8 cellular contexts compared by ENCODE assay signal in genomic region chr6:136791296-136792065, GRCh38. TPM values are rescaled to one million over a fixed set of nuclear protein-coding genes. Genes with fewer than 3 reads are reported as not detected.
A peak's percentile ranks its signal among the peaks of the same experiment; 100 is the strongest.
DNase-seq lines count a peak whose midpoint lies in the region; ATAC-seq and TF ChIP-seq lines count a peak whose summit lies in the region.

No MANE protein-coding gene starts in this region.

- no peaks in the 10 kb centered on the region for H3K36me3 ChIP-seq in Peyer's patch
- no peaks in the 10 kb centered on the region for H3K36me3 ChIP-seq in upper lobe of left lung

- H3K4me3 ChIP-seq in Peyer's patch = peak overlapping the region; percentile 69 to 87 (median 77)
- H3K4me3 ChIP-seq in upper lobe of left lung = peak overlapping the region; percentile 80 to 97 (median 92)

- DNase-seq in COLO668 (lab: John Stamatoyannopoulos, UW; ENCODE audit: unreplicated experiment) (peak; percentile 75), Peyer's patch (peak; percentile 74 to 91 (median 81)), activated gamma-delta T cell treated with Interleukin-2 at 50 U/mL for 16 hours (peak; percentile 38), germinal center (ENCODE audit: low spot score) (peak; percentile 31), occipital lobe (lab: John Stamatoyannopoulos, UW) (peak; percentile 22), upper lobe of left lung (peak; percentile 88 to 91)

- 2 to 3% methylated on average over 14 to 23 of the region's 60 CpGs for WGBS in upper lobe of left lung, 2 donors

- no peak for TF ChIP-seq EP300 in upper lobe of left lung (IDR thresholded peaks at IDR 0.05)

- ATAC-seq in GM19351 (IDR thresholded peaks at IDR 0.05; ENCODE audit: unreplicated experiment) (peak; percentile 34), HG03460 (IDR thresholded peaks at IDR 0.05; ENCODE audit: unreplicated experiment) (peak; percentile 34), upper lobe of left lung (ENCODE audit: low FRiP score in 2 of 2) (peak; percentile 42 to 52)

- TF ChIP-seq CTCF in Peyer's patch (IDR thresholded peaks at IDR 0.05) = no peak
- no peak for TF ChIP-seq CTCF in upper lobe of left lung (IDR thresholded peaks at IDR 0.05)

- H3K27ac ChIP-seq in Peyer's patch (peak overlapping the region; percentile 92 to 98 (median 94)), upper lobe of left lung (peak overlapping the region; percentile 97 to 99 (median 98))

- no peaks in the 10 kb centered on the region for H3K27me3 ChIP-seq in Peyer's patch
- H3K27me3 ChIP-seq in upper lobe of left lung = no peaks in the 10 kb centered on the region

- H3K9me3 ChIP-seq in Peyer's patch (no peaks in the 10 kb centered on the region), upper lobe of left lung (no peaks in the 10 kb centered on the region)

- H3K4me1 ChIP-seq in Peyer's patch (peaks cover 0 to 38% (median 3%) of the 10 kb centered on the region in 4 donors), upper lobe of left lung (peaks cover 25 to 49% (median 40%) of the 10 kb centered on the region in 4 donors)

- TF ChIP-seq POLR2A in Peyer's patch (IDR thresholded peaks at IDR 0.05) = peak; percentile 51 to 72
- peak in 1 of 4 donors; percentile 71 for TF ChIP-seq POLR2A in upper lobe of left lung (IDR thresholded peaks at IDR 0.05)

RNA-seq across cellular contexts. Expression of gene MAP3K5, which starts 0.8 kb away (rescaled TPM):
- total RNA-seq in Peyer's patch = 10 to 100 TPM; 14.2 to 46.2 (median 23.2) TPM
- total RNA-seq in occipital lobe = 9.8 TPM
- total RNA-seq in upper lobe of left lung = 10 to 100 TPM; 26.4 to 45.1 (median 41.8) TPM

RNA-seq across cellular contexts. Expression of gene PEX7, which starts 30.9 kb away (rescaled TPM):
- total RNA-seq in Peyer's patch = 1 to 10 TPM; 3.0 to 7.1 (median 6.3) TPM
- total RNA-seq in occipital lobe = 8.3 TPM
- total RNA-seq in upper lobe of left lung = 10 to 100 TPM in 3 of 6 donors, 1 to 10 TPM in 3; 6.7 to 11.7 (median 9.7) TPM

Comparison
In these comparisons a context has a peak if more than half of its experiments do, and no peak if none do; other contexts are left out.
1. Peak in every context shown above with its lines: DNase-seq, ATAC-seq, H3K4me3 ChIP-seq and H3K27ac ChIP-seq.
2. DNase-seq: peak in every context shown above with its lines; median percentile 90 in upper lobe of left lung; 81 in Peyer's patch; 75 in COLO668; 38 in activated gamma-delta T cell treated with Interleukin-2 at 50 U/mL for 16 hours; 31 in germinal center; 22 in occipital lobe.